18 cellular contexts compared by ENCODE assay signal in genomic region chr2:106852103-106852502, GRCh38. TPM values are rescaled to one million over a fixed set of nuclear protein-coding genes. Genes with fewer than 3 reads are reported as not detected.
DNase-seq lines count a peak whose midpoint lies in the region; TF ChIP-seq lines count a peak whose summit lies in the region.
"Had no signal": no experiment of that assay in that cellular context is flagged by ENCODE, and none has a peak within 500 bp of the region (broad histone marks: within the 10 kb centered on the region; RNA-seq: fewer than 3 reads in every experiment).

No MANE protein-coding gene starts in this region.

- no peak overlapping the region for H3K4me3 ChIP-seq in NT2/D1 (ENCODE audit: insufficient read length, low read depth)
- H3K4me3 ChIP-seq in endodermal cell (ENCODE audit: low read length): no peak overlapping the region
- H3K4me3 ChIP-seq in tibial artery: peak overlapping the region in 1 of 2 donors; percentile 24
- H3K4me3 ChIP-seq: HAP-1 had no signal

- peak; percentile 47 for TF ChIP-seq CTCF in endodermal cell (conservative IDR thresholded peaks at IDR 0.05)
- TF ChIP-seq CTCF in nephron (IDR thresholded peaks at IDR 0.05; ENCODE audit: unreplicated experiment in 3 of 3): no peak
- no peak for TF ChIP-seq CTCF in tibial artery (IDR thresholded peaks at IDR 0.05)
- no peak for TF ChIP-seq CTCF in GM10266 (IDR thresholded peaks at IDR 0.05; ENCODE audit: control insufficient read depth, insufficient read depth, low read depth, missing control alignments)

- H3K36me3 ChIP-seq in NT2/D1 (ENCODE audit: insufficient read depth, insufficient read length, low read length) (no peaks in the 10 kb centered on the region), endodermal cell (ENCODE audit: control insufficient read depth, insufficient read depth, low read length) (no peaks in the 10 kb centered on the region), tibial artery (no peaks in the 10 kb centered on the region)
- H3K36me3 ChIP-seq: HAP-1 had no signal

- no peaks in the 10 kb centered on the region for H3K9me3 Mint-ChIP-seq in endodermal cell
- no peaks in the 10 kb centered on the region for H3K9me3 Mint-ChIP-seq in nephron
- H3K9me3 Mint-ChIP-seq: IgD-negative memory B cell had no signal

- peaks cover 63% of the 10 kb centered on the region for H3K4me1 Mint-ChIP-seq in endodermal cell
- peaks cover 71% of the 10 kb centered on the region for H3K4me1 Mint-ChIP-seq in nephron
- H3K4me1 Mint-ChIP-seq: IgD-negative memory B cell had no signal

- H3K36me3 Mint-ChIP-seq in endodermal cell (ENCODE audit: low read depth) (no peaks in the 10 kb centered on the region), nephron (ENCODE audit: low read depth) (no peaks in the 10 kb centered on the region)
- H3K36me3 Mint-ChIP-seq: IgD-negative memory B cell had no signal

- H3K27ac Mint-ChIP-seq in endodermal cell (peak overlapping the region; percentile 70), nephron (peak overlapping the region; percentile 34 to 68 (median 65))
- H3K27ac Mint-ChIP-seq: IgD-negative memory B cell had no signal

- peak overlapping the region; percentile 28 for H3K4me3 Mint-ChIP-seq in endodermal cell
- H3K4me3 Mint-ChIP-seq in nephron: peak overlapping the region in 1 of 3 experiments; percentile 3
- H3K4me3 Mint-ChIP-seq: IgD-negative memory B cell had no signal

- H3K27me3 Mint-ChIP-seq in endodermal cell (ENCODE audit: insufficient read depth): peaks cover 4% of the 10 kb centered on the region
- H3K27me3 Mint-ChIP-seq in nephron (ENCODE audit: low read depth): peaks cover 4% of the 10 kb centered on the region
- H3K27me3 Mint-ChIP-seq: IgD-negative memory B cell had no signal

- H3K4me1 ChIP-seq in NT2/D1 (ENCODE audit: insufficient read depth, insufficient read length): peaks cover 4% of the 10 kb centered on the region
- H3K4me1 ChIP-seq in endodermal cell (ENCODE audit: control insufficient read depth, insufficient read depth, low read length): peaks cover 26% of the 10 kb centered on the region
- peaks cover 0 to 92% (median 37%) of the 10 kb centered on the region in 4 donors for H3K4me1 ChIP-seq in tibial artery
- H3K4me1 ChIP-seq: HAP-1 had no signal

- WGBS in endodermal cell (ENCODE audit: insufficient coverage in 1 of 2, insufficient read length in 1 of 2), 2 experiments: 33 to 45% methylated on average over 7 to 9 of the region's 9 CpGs

- H3K9ac ChIP-seq in NT2/D1 (ENCODE audit: insufficient read length, low read depth): no peak overlapping the region
- no peak overlapping the region for H3K9ac ChIP-seq in endodermal cell (ENCODE audit: extremely low read depth, low read length, poor library complexity, severe bottlenecking)

- no peaks in the 10 kb centered on the region for H3K9me3 ChIP-seq in NT2/D1 (ENCODE audit: insufficient read depth, low read length)
- no peaks in the 10 kb centered on the region for H3K9me3 ChIP-seq in endodermal cell (ENCODE audit: control insufficient read depth, low read length)
- no peaks in the 10 kb centered on the region for H3K9me3 ChIP-seq in tibial artery
- H3K9me3 ChIP-seq: HAP-1 had no signal

- peak overlapping the region; percentile 85 for H3K27ac ChIP-seq in endodermal cell (ENCODE audit: low read depth, low read length)
- peak overlapping the region; percentile 72 for H3K27ac ChIP-seq in tibial artery

- DNase-seq in NT2/D1 (ENCODE audit: low read depth, low spot score) (peak; percentile 76), endodermal cell (peak; percentile 87), tibial artery (no peak), NCI-H69 (lab: John Stamatoyannopoulos, UW) (no peak), pons (ENCODE audit: low spot score) (no peak), GM10266 (ENCODE audit: extremely low spot score) (no peak)
- DNase-seq: C1 segment of cervical spinal cord, DND-41, GDM1, Kasumi-1, MM.1S, NCI-H1092 treated with DMSO at 0.1 percent for 48 hours, NCI-H1694, NCI-H510A treated with DMSO at 0.1 percent for 48 hours had no signal

- intact Hi-C loops in tibial artery (cut with DNase I; ENCODE audit: low total_unique reads): no loop called here

- no peaks in the 10 kb centered on the region for H3K27me3 ChIP-seq in NT2/D1 (ENCODE audit: insufficient read depth, insufficient read length)
- H3K27me3 ChIP-seq in endodermal cell (ENCODE audit: control insufficient read depth, insufficient read depth, low read length, poor library complexity, severe bottlenecking): no peaks in the 10 kb centered on the region
- H3K27me3 ChIP-seq in tibial artery: no peaks in the 10 kb centered on the region

RNA-seq across cellular contexts. Expression of gene ST6GAL2, which starts 33.9 kb away (rescaled TPM):
- total RNA-seq in endodermal cell: 10 to 100 TPM in 1 of 2 donors, 1 to 10 TPM in 1; 7.8 to 17.9 TPM
- polyA plus RNA-seq in endodermal cell (2013, experiment 1 of 2): 19.3 TPM
- 18.8 TPM for polyA plus RNA-seq in endodermal cell (2013, experiment 2 of 2)
- total RNA-seq: HT-29 had no signal
- polyA plus RNA-seq: IgD-negative memory B cell had no signal

Comparison
In these comparisons a context has a peak if more than half of its experiments do, and no peak if none do; other contexts are left out.
1. DNase-seq: peak in NT2/D1 (single experiment) and endodermal cell (single experiment); none in tibial artery (0 of 2), NCI-H69 (single experiment), pons (single experiment) and GM10266 (single experiment).